In the genomic region with DNA sequence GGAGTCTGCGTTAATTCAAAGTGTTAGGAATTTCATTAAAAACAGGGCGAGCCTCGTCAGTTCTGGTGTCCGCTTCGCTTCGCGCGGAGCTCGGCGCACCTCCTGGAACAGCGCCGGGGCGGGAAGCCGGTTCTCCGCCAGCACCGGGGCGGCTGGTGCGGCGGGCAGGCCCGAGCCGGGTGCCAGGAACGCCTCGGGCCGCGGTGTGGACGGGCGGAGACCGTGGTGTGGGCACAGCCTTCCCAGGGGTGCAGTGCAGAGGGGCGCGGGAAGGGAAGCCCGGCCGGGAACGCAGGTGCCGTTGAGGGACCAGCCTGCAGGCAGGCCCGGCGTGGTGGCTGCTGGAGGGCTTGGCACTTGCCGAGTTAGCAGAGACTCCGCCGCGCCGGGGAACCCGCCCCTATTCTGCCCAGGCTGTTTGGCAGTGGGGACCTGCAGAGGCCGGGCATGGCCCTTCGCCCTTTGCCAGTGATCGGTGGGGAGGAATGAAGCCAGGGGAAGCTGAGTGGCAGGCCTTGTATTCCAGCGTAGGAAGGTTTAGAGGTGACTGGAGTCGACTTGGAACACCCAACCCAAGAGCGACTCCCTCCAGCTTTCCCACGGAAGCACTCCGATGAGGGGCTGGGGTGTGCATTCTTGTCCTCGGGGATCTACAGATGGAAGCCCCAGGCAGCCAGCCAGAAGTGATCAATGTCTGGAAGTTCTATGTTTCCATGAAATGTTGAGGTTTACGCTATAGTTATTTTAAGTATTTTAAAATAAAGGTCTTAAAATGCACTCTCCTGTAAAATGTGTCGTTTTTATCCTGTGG, we compare ENCODE assay signal across 8 cellular contexts. TPM values are rescaled to one million over a fixed set of nuclear protein-coding genes. Genes with fewer than 3 reads are reported as not detected.
DNase-seq lines count a peak whose midpoint lies in the region; ATAC-seq and TF ChIP-seq lines count a peak whose summit lies in the region.

No MANE protein-coding gene starts in this region.

- peaks cover 25% of the 10 kb centered on the region for H3F3A ChIP-seq in PC-9 (ENCODE audit: insufficient read depth, low read depth)

- H3K36me3 Mint-ChIP-seq in activated naive CD8-positive, alpha-beta T cell treated with anti-CD3 and anti-CD28 coated beads, Interleukin-2, amount 10 ng/mL, durations not matched to agents 7 days and 5 days: peaks cover 6% of the 10 kb centered on the region

- H3K27ac Mint-ChIP-seq in activated naive CD8-positive, alpha-beta T cell treated with anti-CD3 and anti-CD28 coated beads, Interleukin-2, amount 10 ng/mL, durations not matched to agents 7 days and 5 days: peak overlapping the region; percentile 98

- H3K9me3 ChIP-seq in PC-9 (ENCODE audit: insufficient read depth, low read depth) (no peaks in the 10 kb centered on the region), heart right ventricle (no peaks in the 10 kb centered on the region)

- peak; percentile 3 for ATAC-seq in activated naive CD8-positive, alpha-beta T cell treated with anti-CD3 and anti-CD28 coated beads, Interleukin-2, amount 10 ng/mL, durations not matched to agents 7 days and 5 days (ENCODE audit: low read depth)
- ATAC-seq in heart right ventricle (peak in 7 of 8 donors; percentile 2 to 65 (median 9)), GM21825 (IDR thresholded peaks at IDR 0.05; ENCODE audit: unreplicated experiment) (no peak), HG02973 (IDR thresholded peaks at IDR 0.05; ENCODE audit: unreplicated experiment) (no peak)

- H3K79me2 ChIP-seq in PC-9 (ENCODE audit: low read depth): peaks cover 41% of the 10 kb centered on the region

- POLR2A ChIA-PET in PC-9 (lab: Charles Lee; ENCODE audit: unreplicated experiment): interaction anchor here (0.6 to 1.1 kb wide), 9 partner anchors 11 to 794 kb away, joined by 3 to 11 read pairs (median 5); no protein-coding TSS in a partner anchor
- POLR2A ChIA-PET in activated naive CD8-positive, alpha-beta T cell treated with anti-CD3 and anti-CD28 coated beads, Interleukin-2, amount 10 ng/mL, durations not matched to agents 7 days and 5 days (lab: Charles Lee): interaction anchor here (0.6 to 4.2 kb wide), 8 partner anchors 13 to 939 kb away, joined by 3 to 31 read pairs (median 3); no protein-coding TSS in a partner anchor

- 7% methylated on average over 53 of the region's 53 CpGs for WGBS in heart right ventricle, 2 donors

- no peaks in the 10 kb centered on the region for H3K9me3 Mint-ChIP-seq in activated naive CD8-positive, alpha-beta T cell treated with anti-CD3 and anti-CD28 coated beads, Interleukin-2, amount 10 ng/mL, durations not matched to agents 7 days and 5 days

- H3K4me3 Mint-ChIP-seq in activated naive CD8-positive, alpha-beta T cell treated with anti-CD3 and anti-CD28 coated beads, Interleukin-2, amount 10 ng/mL, durations not matched to agents 7 days and 5 days: peak overlapping the region; percentile 90

- BruUV-seq in PC-9 (replicated peaks; lab: Mats Ljungman, UMichigan): TSS peak; percentile 81

- H3K27me3 Mint-ChIP-seq in activated naive CD8-positive, alpha-beta T cell treated with anti-CD3 and anti-CD28 coated beads, Interleukin-2, amount 10 ng/mL, durations not matched to agents 7 days and 5 days: peaks cover 4% of the 10 kb centered on the region

- peak overlapping the region; percentile 97 for H2AFZ ChIP-seq in PC-9

- peaks cover 29% of the 10 kb centered on the region for H3K4me1 ChIP-seq in PC-9 (replicated peaks; ENCODE audit: insufficient read depth)
- H3K4me1 ChIP-seq in heart right ventricle: peaks cover 2 to 40% (median 34%) of the 10 kb centered on the region in 9 donors

- no peaks in the 10 kb centered on the region for H3K9me2 ChIP-seq in PC-9 (ENCODE audit: insufficient read depth)

- H3K4me1 Mint-ChIP-seq in activated naive CD8-positive, alpha-beta T cell treated with anti-CD3 and anti-CD28 coated beads, Interleukin-2, amount 10 ng/mL, durations not matched to agents 7 days and 5 days: peaks cover 27% of the 10 kb centered on the region

- H3K27me3 ChIP-seq in PC-9 (ENCODE audit: insufficient read depth, low read depth) (no peaks in the 10 kb centered on the region), heart right ventricle (no peaks in the 10 kb centered on the region)

- H3K27ac ChIP-seq in PC-9 (peak overlapping the region; percentile 94), heart right ventricle (peak overlapping the region; percentile 20 to 99 (median 98))

- H4K20me1 ChIP-seq in PC-9 (ENCODE audit: insufficient read depth): peaks cover 32% of the 10 kb centered on the region

- TF ChIP-seq CTCF in PC-9 (conservative IDR thresholded peaks at IDR 0.05): no peak
- no peak for TF ChIP-seq CTCF in heart right ventricle (IDR thresholded peaks at IDR 0.05)

- DNase-seq in NCI-H146 (lab: John Stamatoyannopoulos, UW): peak; percentile 60
- no peak for DNase-seq in NCI-H146 treated with DMSO at 0.1 percent for 48 hours (lab: John Stamatoyannopoulos, UW; ENCODE audit: unreplicated experiment)
- DNase-seq in PC-9: peak; percentile 57 to 65
- DNase-seq in activated naive CD8-positive, alpha-beta T cell treated with anti-CD3 and anti-CD28 coated beads, Interleukin-2, amount 10 ng/mL, durations not matched to agents 7 days and 5 days: peak; percentile 70
- peak; percentile 48 to 70 for DNase-seq in heart right ventricle
- peak; percentile 31 for DNase-seq in putamen (ENCODE audit: low spot score)

- intact Hi-C loops in PC-9 (cut with micrococcal nuclease; ENCODE audit: unreplicated experiment): loop anchor here (1.0 to 5.0 kb wide), 3 partner anchors 32 to 227 kb away; no protein-coding TSS in a partner anchor
- intact Hi-C loops in heart right ventricle (cut with DNase I): loop anchor here in 3 of 10 donors (2.0 to 5.0 kb wide), 2 partner anchors 60 to 107 kb away; no protein-coding TSS in a partner anchor

- CTCF ChIA-PET in PC-9 (lab: Charles Lee): interaction anchor here (0.7 to 1.9 kb wide), 2 partner anchors 32 to 265 kb away, joined by 6 to 7 read pairs; no protein-coding TSS in a partner anchor

- H3K36me3 ChIP-seq in PC-9 (ENCODE audit: low read depth) (0 out of 2 replicates have a peak, but pooled peaks cover 5% of the 10 kb centered on the region), heart right ventricle (no peaks in the 10 kb centered on the region)

- H3K4me3 ChIP-seq in PC-9 (peak overlapping the region; percentile 82), heart right ventricle (peak overlapping the region; percentile 15 to 84 (median 72))

- H3K4me2 ChIP-seq in PC-9: peak overlapping the region; percentile 96

RNA-seq across cellular contexts. Expression of gene RHEB, which starts 0.9 kb away (rescaled TPM):
- total RNA-seq in PC-9 (2021) (201 and 202 TPM in 2 replicates), heart right ventricle (100 to 1,000 TPM in 8 of 10 donors, 10 to 100 TPM in 2; 87.0 to 166 (median 104) TPM)
- total RNA-seq in activated naive CD8-positive, alpha-beta T cell treated with anti-CD3 and anti-CD28 coated beads, Interleukin-2, amount 10 ng/mL, durations not matched to agents 7 days and 5 days: 10 to 100 TPM; 73.0 to 78.9 TPM
- polyA plus RNA-seq in heart right ventricle: 100 to 1,000 TPM in 1 of 2 donors, 10 to 100 TPM in 1; 56.0 to 174 TPM

Comparison
In these comparisons a context has a peak if more than half of its experiments do, and no peak if none do; other contexts are left out.
1. ATAC-seq: peak in activated naive CD8-positive, alpha-beta T cell treated with anti-CD3 and anti-CD28 coated beads, Interleukin-2, amount 10 ng/mL, durations not matched to agents 7 days and 5 days (single experiment) and heart right ventricle (7 of 8); none in GM21825 (single experiment) and HG02973 (single experiment).